In the genomic region with DNA sequence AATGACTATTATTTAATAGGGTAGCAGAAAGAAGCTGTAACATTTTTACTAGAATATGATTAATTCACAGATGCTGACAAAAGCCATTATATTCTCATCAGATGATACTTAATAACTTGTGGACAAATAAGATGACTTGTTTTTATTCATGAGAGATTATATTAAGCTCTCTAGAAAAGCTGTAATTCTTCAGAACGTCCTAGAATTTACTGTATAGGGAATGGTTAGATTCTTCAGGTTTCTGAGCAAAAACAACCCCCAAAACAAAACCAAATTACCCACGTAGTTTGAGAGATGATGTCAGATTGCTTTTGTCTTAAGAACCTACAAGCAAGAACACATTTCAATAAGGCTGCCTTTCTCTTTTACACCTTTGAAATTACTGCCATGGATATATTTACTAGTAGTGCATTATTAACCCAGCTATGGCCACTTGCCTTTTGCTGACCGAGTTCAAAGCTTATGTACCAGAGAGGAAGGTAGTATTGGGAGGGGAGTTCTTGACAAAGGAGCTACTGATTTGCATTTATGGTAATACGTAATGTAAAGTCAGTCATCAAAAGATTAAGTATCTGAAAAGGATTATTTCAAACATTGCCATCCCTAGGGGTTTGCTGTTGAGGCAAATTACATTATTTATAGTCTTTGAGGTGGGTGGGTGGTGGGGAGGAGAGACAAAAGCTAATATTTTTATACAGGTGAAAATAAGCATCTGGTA, we compare ENCODE assay signal across 22 cellular contexts.
"Had no signal": no experiment of that assay in that cellular context is flagged by ENCODE, and none has a peak within 500 bp of the region (broad histone marks: within the 10 kb centered on the region; RNA-seq: fewer than 3 reads in every experiment).

No MANE protein-coding gene starts in this region.

- H3K4me1 ChIP-seq: esophagus squamous epithelium, uterus had no signal

- H3K4me2 ChIP-seq: neural progenitor cell had no signal

- H2AFZ ChIP-seq: neural progenitor cell had no signal

- H3K36me3 ChIP-seq: brain microvascular endothelial cell, esophagus squamous epithelium, heart right ventricle, left ventricle myocardium inferior, neural progenitor cell, tibial nerve, uterus had no signal

- DNase-seq: activated CD4-positive, alpha-beta T cell treated with anti-CD3 and anti-CD28 coated beads, Interleukin-2, amount 50 U/mL, for 1 hour; activated CD4-positive, CD25-positive, alpha-beta regulatory T cell treated with anti-CD3 and anti-CD28 coated beads, Interleukin-2, amount 50 U/mL, for 72 hours; activated CD8-positive, alpha-beta memory T cell treated with anti-CD3 and anti-CD28 coated beads, Interleukin-2, amount 50 U/mL, for 4 hours; activated naive CD4-positive, alpha-beta T cell treated with anti-CD3 and anti-CD28 coated beads for 36 hours; activated T-cell treated with anti-CD3 and anti-CD28 coated beads, Interleukin-2, amount 50 U/mL, for 4 hours; brain microvascular endothelial cell; esophagus squamous epithelium; heart right ventricle; left ventricle myocardium inferior; mesenchymal stem cell; mucosa of descending colon; naive B cell; right cardiac atrium; stimulated activated CD4-positive, alpha-beta T cell treated with anti-CD3 and anti-CD28 coated beads, Interleukin-2, amount 100 ng/mL, for 24 hours; uterus had no signal

- H3K27ac ChIP-seq: brain microvascular endothelial cell, coronary artery, esophagus squamous epithelium, heart right ventricle, left ventricle myocardium inferior, neural progenitor cell, tibial nerve, uterus had no signal

- H3K27me3 Mint-ChIP-seq: central memory CD8-positive, alpha-beta T cell; naive B cell; progenitor cell of endocrine pancreas; stimulated activated naive CD8-positive, alpha-beta T cell treated with anti-CD3 and anti-CD28 coated beads, Interleukin-15, Interleukin-2, amounts not matched to agents 100 ng/mL and 50 ng/mL, for 24 hours had no signal

- H3K9me3 Mint-ChIP-seq: activated naive CD4-positive, alpha-beta T cell treated with anti-CD3 and anti-CD28 coated beads for 36 hours; central memory CD8-positive, alpha-beta T cell; stimulated activated naive CD8-positive, alpha-beta T cell treated with anti-CD3 and anti-CD28 coated beads, Interleukin-15, Interleukin-2, amounts not matched to agents 100 ng/mL and 50 ng/mL, for 24 hours had no signal

- H3K27ac Mint-ChIP-seq: activated naive CD4-positive, alpha-beta T cell treated with anti-CD3 and anti-CD28 coated beads for 36 hours; neural progenitor cell; progenitor cell of endocrine pancreas; stimulated activated naive CD8-positive, alpha-beta T cell treated with anti-CD3 and anti-CD28 coated beads, Interleukin-15, Interleukin-2, amounts not matched to agents 100 ng/mL and 50 ng/mL, for 24 hours had no signal

- H3K27me3 ChIP-seq: brain microvascular endothelial cell, esophagus squamous epithelium, heart right ventricle, neural progenitor cell, tibial nerve, uterus had no signal

- H3K9ac ChIP-seq: neural progenitor cell had no signal

- H3K9me3 ChIP-seq: esophagus squamous epithelium, mucosa of descending colon, tibial nerve had no signal

- H3K4me3 ChIP-seq: coronary artery, esophagus squamous epithelium, heart right ventricle, left ventricle myocardium inferior, mucosa of descending colon, neural progenitor cell, tibial nerve, uterus had no signal

- H3K4me3 Mint-ChIP-seq: activated naive CD4-positive, alpha-beta T cell treated with anti-CD3 and anti-CD28 coated beads for 36 hours; activated T-cell treated with anti-CD3 and anti-CD28 coated beads, Interleukin-2, amount 50 U/mL, for 4 hours; central memory CD8-positive, alpha-beta T cell; naive B cell; neural progenitor cell; stimulated activated naive CD8-positive, alpha-beta T cell treated with anti-CD3 and anti-CD28 coated beads, Interleukin-15, Interleukin-2, amounts not matched to agents 100 ng/mL and 50 ng/mL, for 24 hours had no signal

- FAIRE-seq: endothelial cell of umbilical vein had no signal
